In the genomic region with DNA sequence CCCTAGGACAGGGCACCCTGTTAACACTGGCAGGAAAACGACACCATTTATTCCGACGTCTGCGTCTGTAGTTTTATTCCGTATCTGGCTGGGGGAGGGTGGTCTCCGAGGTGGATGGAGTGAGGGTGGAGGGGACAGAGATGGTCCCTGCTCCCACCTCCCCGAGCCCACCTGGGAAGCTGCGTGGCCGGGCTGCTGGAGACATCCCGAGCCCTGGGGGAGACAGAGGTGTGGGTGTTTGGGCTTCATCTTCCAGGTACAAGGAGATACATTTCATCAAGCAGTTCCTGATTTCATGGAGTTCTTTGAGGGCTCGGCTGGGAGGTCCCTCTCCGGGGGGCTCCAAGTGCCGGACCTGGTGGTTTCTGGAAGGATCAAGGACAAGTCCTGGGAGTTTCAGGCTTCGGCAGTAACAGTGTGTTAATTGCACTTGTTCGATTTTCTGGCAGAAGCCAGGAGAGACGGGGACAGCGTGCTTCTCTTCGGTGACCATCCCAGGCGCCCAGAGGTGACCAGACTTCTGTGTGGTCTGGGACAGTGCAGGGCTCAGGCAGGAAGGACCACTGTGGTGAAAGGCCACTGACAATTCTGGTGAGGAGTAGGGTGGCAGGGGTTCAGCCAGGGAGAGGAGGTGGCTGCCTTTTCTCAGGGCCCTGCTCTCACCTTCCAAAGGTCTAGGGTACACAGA, we compare ENCODE assay signal across 13 cellular contexts. TPM values are rescaled to one million over a fixed set of nuclear protein-coding genes. Genes with fewer than 3 reads are reported as not detected.
DNase-seq lines count a peak whose midpoint lies in the region; ATAC-seq and TF ChIP-seq lines count a peak whose summit lies in the region.
"Had no signal": no experiment of that assay in that cellular context is flagged by ENCODE, and none has a peak within 500 bp of the region (broad histone marks: within the 10 kb centered on the region; RNA-seq: fewer than 3 reads in every experiment).

No MANE protein-coding gene starts in this region.

- H3K4me3 Mint-ChIP-seq in CD4-positive, alpha-beta memory T cell, result no peak overlapping the region
- no peak overlapping the region for H3K4me3 Mint-ChIP-seq in HFFc6
- peak overlapping the region; percentile 7 for H3K4me3 Mint-ChIP-seq in activated naive CD8-positive, alpha-beta T cell treated with anti-CD3 and anti-CD28 coated beads, Interleukin-2, amount 10 ng/mL, durations not matched to agents 7 days and 5 days
- H3K4me3 Mint-ChIP-seq in natural killer cell treated with Interleukin-12 subunit alpha and Interleukin-12 subunit beta and Interleukin-15 and Interleukin-18, amount 100 ng/mL, for 72 hours, result no peak overlapping the region
- no peak overlapping the region for H3K4me3 Mint-ChIP-seq in activated CD8-positive, alpha-beta memory T cell treated with anti-CD3 and anti-CD28 coated beads, Interleukin-2, amount 10 ng/mL, durations not matched to agents 7 days and 5 days

- no peak overlapping the region for H3K4me3 ChIP-seq in CD4-positive, alpha-beta memory T cell (ENCODE audit: low read length in 2 of 2)
- H3K4me3 ChIP-seq: BLaER1, upper lobe of left lung had no signal

- peaks cover 5 to 25% (median 13%) of the 10 kb centered on the region in 4 donors for H3K4me1 Mint-ChIP-seq in CD4-positive, alpha-beta memory T cell
- H3K4me1 Mint-ChIP-seq in HFFc6 (ENCODE audit: low read depth), result no peaks in the 10 kb centered on the region
- peaks cover 13% of the 10 kb centered on the region for H3K4me1 Mint-ChIP-seq in activated naive CD8-positive, alpha-beta T cell treated with anti-CD3 and anti-CD28 coated beads, Interleukin-2, amount 10 ng/mL, durations not matched to agents 7 days and 5 days
- H3K4me1 Mint-ChIP-seq in natural killer cell treated with Interleukin-12 subunit alpha and Interleukin-12 subunit beta and Interleukin-15 and Interleukin-18, amount 100 ng/mL, for 72 hours (ENCODE audit: low read depth in 2 of 2), result peaks cover 16 to 17% of the 10 kb centered on the region in 2 donors
- H3K4me1 Mint-ChIP-seq in activated CD8-positive, alpha-beta memory T cell treated with anti-CD3 and anti-CD28 coated beads, Interleukin-2, amount 10 ng/mL, durations not matched to agents 7 days and 5 days, result peaks cover 9% of the 10 kb centered on the region

- H3K9me3 Mint-ChIP-seq in CD4-positive, alpha-beta memory T cell, result peaks cover 0 to 2% (median 0%) of the 10 kb centered on the region in 8 donors
- H3K9me3 Mint-ChIP-seq in HFFc6, result no peaks in the 10 kb centered on the region
- no peaks in the 10 kb centered on the region for H3K9me3 Mint-ChIP-seq in activated naive CD8-positive, alpha-beta T cell treated with anti-CD3 and anti-CD28 coated beads, Interleukin-2, amount 10 ng/mL, durations not matched to agents 7 days and 5 days
- H3K9me3 Mint-ChIP-seq in natural killer cell treated with Interleukin-12 subunit alpha and Interleukin-12 subunit beta and Interleukin-15 and Interleukin-18, amount 100 ng/mL, for 72 hours, result no peaks in the 10 kb centered on the region
- no peaks in the 10 kb centered on the region for H3K9me3 Mint-ChIP-seq in activated CD8-positive, alpha-beta memory T cell treated with anti-CD3 and anti-CD28 coated beads, Interleukin-2, amount 10 ng/mL, durations not matched to agents 7 days and 5 days (ENCODE audit: low read depth)

- H3K9me3 ChIP-seq in CD4-positive, alpha-beta memory T cell (ENCODE audit: control insufficient read depth in 1 of 2, low read length in 2 of 2), result no peaks in the 10 kb centered on the region
- H3K9me3 ChIP-seq: BLaER1, upper lobe of left lung had no signal

- H3K27ac ChIP-seq in CD4-positive, alpha-beta memory T cell (ENCODE audit: low read depth, low read length), result no peak overlapping the region
- H3K27ac ChIP-seq: BLaER1, upper lobe of left lung, WERI-Rb-1 had no signal

- CTCF ChIA-PET in CD4-positive, alpha-beta memory T cell (lab: Charles Lee; ENCODE audit: partially characterized antibody), result interaction anchor here (0.6 to 4.5 kb wide), 13 partner anchors 10 to 752 kb away, joined by 3 to 40 read pairs (median 5); no protein-coding TSS in a partner anchor
- CTCF ChIA-PET in activated CD8-positive, alpha-beta memory T cell treated with anti-CD3 and anti-CD28 coated beads, Interleukin-2, amount 10 ng/mL, durations not matched to agents 7 days and 5 days (lab: Charles Lee), result interaction anchor here (0.9 to 4.4 kb wide), 8 partner anchors 11 to 52 kb away, joined by 3 to 31 read pairs (median 4); no protein-coding TSS in a partner anchor

- TF ChIP-seq CTCF in HFFc6 (IDR thresholded peaks at IDR 0.05) (no peak), GM20000 (IDR thresholded peaks at IDR 0.05; ENCODE audit: extremely low read depth, missing control alignments) (no peak)

- no peak for ATAC-seq in activated naive CD8-positive, alpha-beta T cell treated with anti-CD3 and anti-CD28 coated beads, Interleukin-2, amount 10 ng/mL, durations not matched to agents 7 days and 5 days (ENCODE audit: low read depth)
- no peak for ATAC-seq in natural killer cell treated with Interleukin-12 subunit alpha and Interleukin-12 subunit beta and Interleukin-15 and Interleukin-18, amount 100 ng/mL, for 72 hours
- ATAC-seq in activated CD8-positive, alpha-beta memory T cell treated with anti-CD3 and anti-CD28 coated beads, Interleukin-2, amount 10 ng/mL, durations not matched to agents 7 days and 5 days, result no peak

- POLR2A ChIA-PET in CD4-positive, alpha-beta memory T cell (lab: Charles Lee; ENCODE audit: partially characterized antibody), result interaction anchor here (0.6 to 4.3 kb wide), 5 partner anchors 9 to 1668 kb away, joined by 3 to 24 read pairs (median 5); no protein-coding TSS in a partner anchor
- POLR2A ChIA-PET in activated naive CD8-positive, alpha-beta T cell treated with anti-CD3 and anti-CD28 coated beads, Interleukin-2, amount 10 ng/mL, durations not matched to agents 7 days and 5 days (lab: Charles Lee), result interaction anchor here (1.0 to 2.4 kb wide), 2 partner anchors 12 to 19 kb away, joined by 4 to 10 read pairs; no protein-coding TSS in a partner anchor

- H3K27ac Mint-ChIP-seq in CD4-positive, alpha-beta memory T cell, result peak overlapping the region in 5 of 7 donors; percentile 52 to 93 (median 77)
- H3K27ac Mint-ChIP-seq in HFFc6, result peak overlapping the region; percentile 36; the same call in 1 of the 2 replicates
- peak overlapping the region; percentile 58 for H3K27ac Mint-ChIP-seq in activated naive CD8-positive, alpha-beta T cell treated with anti-CD3 and anti-CD28 coated beads, Interleukin-2, amount 10 ng/mL, durations not matched to agents 7 days and 5 days
- H3K27ac Mint-ChIP-seq in natural killer cell treated with Interleukin-12 subunit alpha and Interleukin-12 subunit beta and Interleukin-15 and Interleukin-18, amount 100 ng/mL, for 72 hours, result peak overlapping the region; percentile 65 to 75
- H3K27ac Mint-ChIP-seq in activated CD8-positive, alpha-beta memory T cell treated with anti-CD3 and anti-CD28 coated beads, Interleukin-2, amount 10 ng/mL, durations not matched to agents 7 days and 5 days, result no peak overlapping the region

- peaks cover 24% of the 10 kb centered on the region for H3K4me1 ChIP-seq in CD4-positive, alpha-beta memory T cell (ENCODE audit: insufficient read depth, low read length)

- peak in 1 of 5 donors; percentile 30 for DNase-seq in CD4-positive, alpha-beta memory T cell
- DNase-seq in HFFc6, result no peak
- no peak for DNase-seq in activated naive CD8-positive, alpha-beta T cell treated with anti-CD3 and anti-CD28 coated beads, Interleukin-2, amount 10 ng/mL, durations not matched to agents 7 days and 5 days
- DNase-seq in natural killer cell treated with Interleukin-12 subunit alpha and Interleukin-12 subunit beta and Interleukin-15 and Interleukin-18, amount 100 ng/mL, for 72 hours (ENCODE audit: low spot score), result no peak
- DNase-seq in GM20000 (ENCODE audit: low spot score), result no peak
- no peak for DNase-seq in NCI-H1694 (lab: John Stamatoyannopoulos, UW)
- no peak for DNase-seq in activated CD8-positive, alpha-beta memory T cell treated with anti-CD3 and anti-CD28 coated beads, Interleukin-2, amount 10 ng/mL, durations not matched to agents 7 days and 5 days
- DNase-seq: activated T-cell treated with anti-CD3 and anti-CD28 coated beads, Interleukin-2, amount 50 U/mL, for 1 hour; NCI-H1105; NCI-H226; upper lobe of left lung; WERI-Rb-1 had no signal

- H3K36me3 Mint-ChIP-seq in CD4-positive, alpha-beta memory T cell, result peaks cover 25 to 37% of the 10 kb centered on the region in 2 donors
- H3K36me3 Mint-ChIP-seq in HFFc6 (ENCODE audit: low read depth), result peaks cover 15% of the 10 kb centered on the region
- H3K36me3 Mint-ChIP-seq in activated naive CD8-positive, alpha-beta T cell treated with anti-CD3 and anti-CD28 coated beads, Interleukin-2, amount 10 ng/mL, durations not matched to agents 7 days and 5 days, result peaks cover 23% of the 10 kb centered on the region
- H3K36me3 Mint-ChIP-seq in natural killer cell treated with Interleukin-12 subunit alpha and Interleukin-12 subunit beta and Interleukin-15 and Interleukin-18, amount 100 ng/mL, for 72 hours, result peaks cover 17% of the 10 kb centered on the region
- peaks cover 39% of the 10 kb centered on the region for H3K36me3 Mint-ChIP-seq in activated CD8-positive, alpha-beta memory T cell treated with anti-CD3 and anti-CD28 coated beads, Interleukin-2, amount 10 ng/mL, durations not matched to agents 7 days and 5 days

- intact Hi-C loops in CD4-positive, alpha-beta memory T cell (cut with micrococcal nuclease), result no loop called here

- no peaks in the 10 kb centered on the region for H3K27me3 ChIP-seq in CD4-positive, alpha-beta memory T cell (ENCODE audit: insufficient read depth, low read length)
- H3K27me3 ChIP-seq: BLaER1, upper lobe of left lung had no signal

- H3K27me3 Mint-ChIP-seq in CD4-positive, alpha-beta memory T cell, result no peaks in the 10 kb centered on the region
- H3K27me3 Mint-ChIP-seq in HFFc6 (ENCODE audit: insufficient read depth), result no peaks in the 10 kb centered on the region; the same call in 1 of the 2 replicates
- H3K27me3 Mint-ChIP-seq in activated naive CD8-positive, alpha-beta T cell treated with anti-CD3 and anti-CD28 coated beads, Interleukin-2, amount 10 ng/mL, durations not matched to agents 7 days and 5 days, result no peaks in the 10 kb centered on the region
- no peaks in the 10 kb centered on the region for H3K27me3 Mint-ChIP-seq in natural killer cell treated with Interleukin-12 subunit alpha and Interleukin-12 subunit beta and Interleukin-15 and Interleukin-18, amount 100 ng/mL, for 72 hours
- no peaks in the 10 kb centered on the region for H3K27me3 Mint-ChIP-seq in activated CD8-positive, alpha-beta memory T cell treated with anti-CD3 and anti-CD28 coated beads, Interleukin-2, amount 10 ng/mL, durations not matched to agents 7 days and 5 days

- H3K36me3 ChIP-seq in CD4-positive, alpha-beta memory T cell (ENCODE audit: insufficient read depth, low read length), result peaks cover 42% of the 10 kb centered on the region

RNA-seq across cellular contexts. Expression of a gene that starts 20.1 kb away (rescaled TPM):
- 100 to 1,000 TPM; 194 to 195 TPM for total RNA-seq in CD4-positive, alpha-beta memory T cell
- 10 to 100 TPM; 24.1 to 63.9 TPM for polyA plus RNA-seq in CD4-positive, alpha-beta memory T cell
- total RNA-seq in HFFc6 (2021; fragmentation: NEBNext Ultra II Directional; extraction: Animal tissue kit (Norgen Biotek cat#: 25700)), result 10 to 100 TPM; 61.5 to 82.9 (median 65.2) TPM
- 100 to 1,000 TPM; 319 to 341 TPM for total RNA-seq in activated naive CD8-positive, alpha-beta T cell treated with anti-CD3 and anti-CD28 coated beads, Interleukin-2, amount 10 ng/mL, durations not matched to agents 7 days and 5 days
- 100 to 1,000 TPM; 303 to 308 TPM for total RNA-seq in natural killer cell treated with Interleukin-12 subunit alpha and Interleukin-12 subunit beta and Interleukin-15 and Interleukin-18, amount 100 ng/mL, for 72 hours
- total RNA-seq in activated CD8-positive, alpha-beta memory T cell treated with anti-CD3 and anti-CD28 coated beads, Interleukin-2, amount 10 ng/mL, durations not matched to agents 7 days and 5 days, result 100 to 1,000 TPM; 196 to 201 TPM

RNA-seq across cellular contexts. Expression of a gene that starts 25.0 kb away (rescaled TPM):
- 100 to 1,000 TPM; 130 to 135 TPM for total RNA-seq in CD4-positive, alpha-beta memory T cell
- polyA plus RNA-seq in CD4-positive, alpha-beta memory T cell, result 100 to 1,000 TPM in 1 of 2 donors, 10 to 100 TPM in 1; 29.6 to 114 TPM
- 10 to 100 TPM; 47.1 to 52.6 (median 51.2) TPM for total RNA-seq in HFFc6 (2021; fragmentation: NEBNext Ultra II Directional; extraction: Animal tissue kit (Norgen Biotek cat#: 25700))
- total RNA-seq in activated naive CD8-positive, alpha-beta T cell treated with anti-CD3 and anti-CD28 coated beads, Interleukin-2, amount 10 ng/mL, durations not matched to agents 7 days and 5 days, result 100 to 1,000 TPM; 190 to 200 TPM
- total RNA-seq in natural killer cell treated with Interleukin-12 subunit alpha and Interleukin-12 subunit beta and Interleukin-15 and Interleukin-18, amount 100 ng/mL, for 72 hours, result 100 to 1,000 TPM; 180 to 212 TPM
- total RNA-seq in activated CD8-positive, alpha-beta memory T cell treated with anti-CD3 and anti-CD28 coated beads, Interleukin-2, amount 10 ng/mL, durations not matched to agents 7 days and 5 days, result 100 to 1,000 TPM; 200 to 202 TPM

RNA-seq across cellular contexts. Expression of a gene that starts 25.6 kb away (rescaled TPM):
- total RNA-seq in CD4-positive, alpha-beta memory T cell, result 10 to 100 TPM; 18.6 to 22.1 TPM
- 1 to 10 TPM in 1 of 2 donors, under 1 TPM in 1; 0.84 to 1.2 TPM for polyA plus RNA-seq in CD4-positive, alpha-beta memory T cell
- 1 to 10 TPM in 5 of 6 experiments, under 1 TPM in 1; 0.68 to 1.9 (median 1.5) TPM for total RNA-seq in HFFc6 (2021; fragmentation: NEBNext Ultra II Directional; extraction: Animal tissue kit (Norgen Biotek cat#: 25700))
- total RNA-seq in activated naive CD8-positive, alpha-beta T cell treated with anti-CD3 and anti-CD28 coated beads, Interleukin-2, amount 10 ng/mL, durations not matched to agents 7 days and 5 days, result 10 to 100 TPM; 16.0 to 17.7 TPM
- 1 to 10 TPM; 5.7 to 5.9 TPM for total RNA-seq in natural killer cell treated with Interleukin-12 subunit alpha and Interleukin-12 subunit beta and Interleukin-15 and Interleukin-18, amount 100 ng/mL, for 72 hours
- 10 to 100 TPM in 1 of 2 experiments, 1 to 10 TPM in 1; 7.2 to 10.1 TPM for total RNA-seq in activated CD8-positive, alpha-beta memory T cell treated with anti-CD3 and anti-CD28 coated beads, Interleukin-2, amount 10 ng/mL, durations not matched to agents 7 days and 5 days

RNA-seq across cellular contexts. Expression of a gene that starts 55.6 kb away (rescaled TPM):
- total RNA-seq in CD4-positive, alpha-beta memory T cell, result 10 to 100 TPM; 52.2 to 59.4 TPM
- 1 to 10 TPM; 2.8 to 6.6 TPM for polyA plus RNA-seq in CD4-positive, alpha-beta memory T cell
- 10 to 100 TPM; 74.1 to 95.6 (median 84.7) TPM for total RNA-seq in HFFc6 (2021; fragmentation: NEBNext Ultra II Directional; extraction: Animal tissue kit (Norgen Biotek cat#: 25700))
- 10 to 100 TPM; 55.0 to 61.4 TPM for total RNA-seq in activated naive CD8-positive, alpha-beta T cell treated with anti-CD3 and anti-CD28 coated beads, Interleukin-2, amount 10 ng/mL, durations not matched to agents 7 days and 5 days
- 10 to 100 TPM; 19.9 to 23.0 TPM for total RNA-seq in natural killer cell treated with Interleukin-12 subunit alpha and Interleukin-12 subunit beta and Interleukin-15 and Interleukin-18, amount 100 ng/mL, for 72 hours
- total RNA-seq in activated CD8-positive, alpha-beta memory T cell treated with anti-CD3 and anti-CD28 coated beads, Interleukin-2, amount 10 ng/mL, durations not matched to agents 7 days and 5 days, result 10 to 100 TPM; 37.4 to 52.7 TPM
